ENCODE assay signal across 8 cellular contexts in genomic region chr11:17277024-17277584, GRCh38. TPM values are rescaled to one million over a fixed set of nuclear protein-coding genes. Genes with fewer than 3 reads are reported as not detected.
DNase-seq lines count a peak whose midpoint lies in the region; ATAC-seq and TF ChIP-seq lines count a peak whose summit lies in the region.

No MANE protein-coding gene starts in this region.

- peak overlapping the region; percentile 46 for H3K27ac ChIP-seq in cardiac muscle cell
- no peak overlapping the region for H3K27ac ChIP-seq in trophoblast cell (ENCODE audit: low read depth, low read length)

- H3K4me3 Mint-ChIP-seq in activated naive CD8-positive, alpha-beta T cell treated with anti-CD3 and anti-CD28 coated beads for 36 hours, result peak overlapping the region; percentile 83

- no peak overlapping the region for H3K23ac ChIP-seq in trophoblast cell (ENCODE audit: low read length)

- peak overlapping the region; percentile 41 for H2AK5ac ChIP-seq in trophoblast cell (ENCODE audit: low read length)

- peak overlapping the region; percentile 94 for H2BK120ac ChIP-seq in trophoblast cell (ENCODE audit: insufficient read depth, low read length, poor library complexity)

- H3K27me3 Mint-ChIP-seq in activated naive CD8-positive, alpha-beta T cell treated with anti-CD3 and anti-CD28 coated beads for 36 hours, result no peaks in the 10 kb centered on the region

- H3K27ac Mint-ChIP-seq in activated naive CD8-positive, alpha-beta T cell treated with anti-CD3 and anti-CD28 coated beads for 36 hours, result peak overlapping the region; percentile 92

- H2BK12ac ChIP-seq in trophoblast cell (ENCODE audit: low read length), result peak overlapping the region; percentile 84

- H3K9ac ChIP-seq in trophoblast cell (ENCODE audit: low read length), result peak overlapping the region; percentile 78

- H3K9me3 ChIP-seq in cardiac muscle cell (ENCODE audit: low read depth) (no peaks in the 10 kb centered on the region), trophoblast cell (ENCODE audit: insufficient read depth, low read depth, low read length) (no peaks in the 10 kb centered on the region)

- H3K4me2 ChIP-seq in trophoblast cell (ENCODE audit: low read length), result peak overlapping the region; percentile 81

- H3K14ac ChIP-seq in trophoblast cell (ENCODE audit: low read length), result peak overlapping the region; percentile 98

- peaks cover 13% of the 10 kb centered on the region for H3K36me3 Mint-ChIP-seq in activated naive CD8-positive, alpha-beta T cell treated with anti-CD3 and anti-CD28 coated beads for 36 hours

- 100% methylated on average over 1 of the region's 17 CpGs for WGBS in trophoblast cell (ENCODE audit: extremely low coverage, insufficient coverage, insufficient read length)

- ATAC-seq in GM18505 (IDR thresholded peaks at IDR 0.05; ENCODE audit: unreplicated experiment), result peak; percentile 12
- peak; percentile 15 for ATAC-seq in HG02970 (IDR thresholded peaks at IDR 0.05; ENCODE audit: low FRiP score, unreplicated experiment)

- H2BK5ac ChIP-seq in trophoblast cell (ENCODE audit: low read depth, low read length, poor library complexity), result peak overlapping the region; percentile 68

- H3K27me3 ChIP-seq in BJ (ENCODE audit: control insufficient read depth, insufficient read depth, low read length), result no peaks in the 10 kb centered on the region
- no peaks in the 10 kb centered on the region for H3K27me3 ChIP-seq in cardiac muscle cell
- no peaks in the 10 kb centered on the region for H3K27me3 ChIP-seq in trophoblast cell (ENCODE audit: insufficient read depth, low read length)

- peak overlapping the region; percentile 100 for H2AFZ ChIP-seq in trophoblast cell (ENCODE audit: insufficient read depth, low read length, poor library complexity)

- H3K9me3 Mint-ChIP-seq in activated naive CD8-positive, alpha-beta T cell treated with anti-CD3 and anti-CD28 coated beads for 36 hours, result no peaks in the 10 kb centered on the region

- H3K36me3 ChIP-seq in BJ (ENCODE audit: control insufficient read depth, insufficient read depth, low read length) (no peaks in the 10 kb centered on the region), cardiac muscle cell (no peaks in the 10 kb centered on the region), trophoblast cell (ENCODE audit: control insufficient read depth in 1 of 2, insufficient read depth in 2 of 2, low read length in 2 of 2) (no peaks in the 10 kb centered on the region)

- DNase-seq in BJ (ENCODE audit: low read depth), result peak; percentile 14
- peak; percentile 43 for DNase-seq in NCI-H2029 (lab: John Stamatoyannopoulos, UW)
- no peak for DNase-seq in activated naive CD8-positive, alpha-beta T cell treated with anti-CD3 and anti-CD28 coated beads for 36 hours
- DNase-seq in cardiac muscle cell (ENCODE audit: low read depth in 1 of 2, low spot score in 1 of 2), result peak in 1 of 2 donors; percentile 52
- DNase-seq in trophoblast cell, result peak in 1 of 2 donors; percentile 47
- no peak for DNase-seq in putamen (ENCODE audit: low spot score)

- POLR2A ChIA-PET in BJ (lab: Charles Lee), result no interaction called here

- peaks cover 13% of the 10 kb centered on the region for H3K79me1 ChIP-seq in trophoblast cell (ENCODE audit: low read length)

- no peak for TF ChIP-seq CTCF in BJ (IDR thresholded peaks at IDR 0.05; ENCODE audit: insufficient read depth, low read depth, low read length)
- no peak for TF ChIP-seq CTCF in cardiac muscle cell (IDR thresholded peaks at IDR 0.05; ENCODE audit: low read depth, low read length)

- peak overlapping the region; percentile 85 for H3K4ac ChIP-seq in trophoblast cell (ENCODE audit: low read depth, low read length)

- H3K4me1 ChIP-seq in cardiac muscle cell (ENCODE audit: low read depth) (peaks cover 5% of the 10 kb centered on the region), trophoblast cell (ENCODE audit: control insufficient read depth in 1 of 2, insufficient read depth in 2 of 2, low read length in 2 of 2) (peaks cover 2% of the 10 kb centered on the region in 2 experiments)

- H4K12ac ChIP-seq in trophoblast cell (ENCODE audit: low read depth, low read length), result peak overlapping the region; percentile 95

- H3K4me3 ChIP-seq in BJ (ENCODE audit: low read depth, low read length) (peak overlapping the region; percentile 70), cardiac muscle cell (peak overlapping the region; percentile 62), trophoblast cell (ENCODE audit: low read depth, low read length) (peak overlapping the region; percentile 84)

- peaks cover 42% of the 10 kb centered on the region for H3K4me1 Mint-ChIP-seq in activated naive CD8-positive, alpha-beta T cell treated with anti-CD3 and anti-CD28 coated beads for 36 hours

- TF ChIP-seq POLR2A in GM18505 (IDR thresholded peaks at IDR 0.05; ENCODE audit: borderline replicate concordance, extremely low read depth, insufficient read depth, insufficient read length), result no peak

- peak overlapping the region; percentile 98 for H4K8ac ChIP-seq in trophoblast cell (ENCODE audit: low read depth, low read length)

- H3K18ac ChIP-seq in trophoblast cell (ENCODE audit: low read length), result peak overlapping the region; percentile 93

- peaks cover 8% of the 10 kb centered on the region for H3K79me2 ChIP-seq in trophoblast cell (ENCODE audit: control insufficient read depth, insufficient read depth, low read length, poor library complexity)

- CTCF ChIA-PET in BJ (lab: Yijun Ruan, JAX), result interaction anchor here (0.9 to 2.7 kb wide), 3 partner anchors 9 to 92 kb away, joined by 3 to 10 read pairs (median 3); no protein-coding TSS in a partner anchor

- H4K91ac ChIP-seq in trophoblast cell (ENCODE audit: low read depth, low read length), result peak overlapping the region; percentile 91

RNA-seq across cellular contexts. Expression of gene NUCB2, which starts 0.6 kb away (rescaled TPM):
- polyA plus RNA-seq in BJ (2011; rRNA removed), result 119 and 196 TPM in 2 replicates
- 29.9 and 33.4 TPM in 2 replicates for polyA minus RNA-seq in BJ (2011; rRNA and poly(A)+ RNA removed)
- 10 to 100 TPM; 78.5 to 88.8 TPM for total RNA-seq in activated naive CD8-positive, alpha-beta T cell treated with anti-CD3 and anti-CD28 coated beads for 36 hours
- total RNA-seq in cardiac muscle cell, result 26.6 and 52.4 TPM in 2 replicates
- polyA plus RNA-seq in cardiac muscle cell, result 120 and 129 TPM in 2 replicates
- 329 and 350 TPM in 2 replicates for polyA plus RNA-seq in trophoblast cell (2013)

Comparison
In these comparisons a context has a peak if more than half of its experiments do, and no peak if none do; other contexts are left out.
1. DNase-seq: peak in BJ (single experiment) and NCI-H2029 (single experiment); none in activated naive CD8-positive, alpha-beta T cell treated with anti-CD3 and anti-CD28 coated beads for 36 hours (single experiment) and putamen (single experiment).
2. Peak in every context shown above with its lines, with median percentiles within 50 percentile points of each other: H3K4me3 ChIP-seq.